ENCODE assay signal across 12 cellular contexts in the genomic region with DNA sequence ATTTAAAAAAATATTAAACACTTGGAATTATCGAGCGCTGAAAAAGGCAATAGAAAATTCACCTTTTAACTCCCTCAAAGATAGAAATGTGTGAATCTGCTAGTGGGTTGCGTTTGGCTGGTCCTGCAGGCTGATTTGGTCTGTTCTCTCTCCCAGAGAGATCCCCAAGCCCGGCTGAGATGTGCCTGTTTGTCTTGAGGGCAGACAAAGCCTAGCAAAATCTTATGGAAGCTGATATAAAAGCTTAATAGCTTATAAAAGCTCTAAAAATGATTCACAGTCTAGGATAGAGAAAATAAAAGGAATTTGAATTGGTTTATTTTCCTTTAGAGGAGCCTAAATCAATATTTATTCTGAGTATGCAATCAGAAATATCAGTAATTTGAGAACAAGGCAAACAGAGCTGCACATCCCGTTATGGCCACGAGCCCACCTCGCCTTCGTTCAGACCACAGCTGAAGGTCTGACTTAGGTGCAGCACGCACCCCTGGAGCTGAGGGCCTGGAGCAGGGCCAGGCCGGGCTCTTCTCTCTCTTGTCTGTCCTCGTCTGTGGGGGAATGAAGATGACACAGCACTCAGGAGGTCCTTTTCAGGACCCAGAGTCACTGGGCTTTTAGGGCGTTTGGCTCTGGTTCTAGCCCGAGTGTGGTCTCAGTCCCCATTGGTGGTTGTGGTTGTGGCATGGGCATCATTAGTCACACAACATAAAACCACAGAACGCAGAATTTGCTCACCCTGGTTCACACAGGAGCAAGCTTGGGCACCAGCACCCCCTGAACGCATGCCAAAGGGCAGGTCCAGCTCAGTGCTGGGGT. TPM values are rescaled to one million over a fixed set of nuclear protein-coding genes. Genes with fewer than 3 reads are reported as not detected.
DNase-seq lines count a peak whose midpoint lies in the region; ATAC-seq lines count a peak whose summit lies in the region.
"Had no signal": no experiment of that assay in that cellular context is flagged by ENCODE, and none has a peak within 500 bp of the region (broad histone marks: within the 10 kb centered on the region; RNA-seq: fewer than 3 reads in every experiment).

No MANE protein-coding gene starts in this region.

- no peak for ATAC-seq in HG02571 (IDR thresholded peaks at IDR 0.05; ENCODE audit: unreplicated experiment)
- ATAC-seq: K562 had no signal

- peak; percentile 49 for DNase-seq in HK-2 (ENCODE audit: unreplicated experiment)
- peak; percentile 6 for DNase-seq in NCI-H2081 treated with DMSO at 0.1 percent for 48 hours (lab: John Stamatoyannopoulos, UW)
- peak; percentile 64 for DNase-seq in ecto neural progenitor cell (ENCODE audit: low spot score)
- peak; percentile 42 for DNase-seq in renal cortical epithelial cell (ENCODE audit: low read depth)
- DNase-seq in cerebellum (ENCODE audit: low spot score), result no peak
- DNase-seq in islet precursor cell, result no peak
- DNase-seq: activated T-cell treated with anti-CD3 and anti-CD28 coated beads, Interleukin-2, amount 50 U/mL, for 1 hour; central memory CD4-positive, alpha-beta T cell; foreskin melanocyte; T1000 had no signal

RNA-seq across cellular contexts. Expression of a gene that starts 18.6 kb away (rescaled TPM):
- total RNA-seq in renal cortical epithelial cell, result 3.0 and 5.0 TPM in 2 replicates
- total RNA-seq in cerebellum, result 23.5 TPM

Comparison
In these comparisons a context has a peak if more than half of its experiments do, and no peak if none do; other contexts are left out.
1. DNase-seq: peak in HK-2 (single experiment), NCI-H2081 treated with DMSO at 0.1 percent for 48 hours (single experiment), ecto neural progenitor cell (single experiment) and renal cortical epithelial cell (single experiment); none in cerebellum (single experiment) and islet precursor cell (single experiment).